In genomic region chr10:102157224-102157623, GRCh38 we compare ENCODE assay signal across 16 cellular contexts. TPM values are rescaled to one million over a fixed set of nuclear protein-coding genes. Genes with fewer than 3 reads are reported as not detected.
DNase-seq lines count a peak whose midpoint lies in the region; ATAC-seq and TF ChIP-seq lines count a peak whose summit lies in the region.
"Had no signal": no experiment of that assay in that cellular context is flagged by ENCODE, and none has a peak within 500 bp of the region (broad histone marks: within the 10 kb centered on the region; RNA-seq: fewer than 3 reads in every experiment).

No MANE protein-coding gene starts in this region.

- no TSS peak for BruUV-seq in MCF 10A (replicated peaks; lab: Mats Ljungman, UMichigan)

- intact Hi-C loops in MCF 10A (cut with micrococcal nuclease) (no loop called here), breast epithelium (cut with DNase I; ENCODE audit: low total_unique reads) (loop anchor here (10.0 kb wide), 1 partner anchor 248 kb away; no protein-coding TSS in a partner anchor), ascending aorta (cut with DNase I) (no loop called here)

- CTCF ChIA-PET in MCF 10A (lab: Yijun Ruan, JAX), result interaction anchor here (0.7 to 5.3 kb wide), 5 partner anchors 12 to 562 kb away, joined by 3 to 31 read pairs (median 4); no protein-coding TSS in a partner anchor

- TF ChIP-seq CTCF in MCF 10A (IDR thresholded peaks at IDR 0.05; ENCODE audit: unreplicated experiment) (no peak), breast epithelium (IDR thresholded peaks at IDR 0.05) (no peak), type B pancreatic cell (conservative IDR thresholded peaks at IDR 0.05) (no peak), ascending aorta (IDR thresholded peaks at IDR 0.05) (no peak)

- no peak overlapping the region for H3K4me3 Mint-ChIP-seq in MCF 10A (ENCODE audit: unreplicated experiment)
- H3K4me3 Mint-ChIP-seq in activated naive CD8-positive, alpha-beta T cell treated with anti-CD3 and anti-CD28 coated beads, Interleukin-2, amount 50 U/mL, for 24 hours, result peak overlapping the region; percentile 49
- H3K4me3 Mint-ChIP-seq in type B pancreatic cell, result no peak overlapping the region
- H3K4me3 Mint-ChIP-seq: WTC11 had no signal

- H3K36me3 Mint-ChIP-seq in MCF 10A (ENCODE audit: insufficient read depth, unreplicated experiment), result peaks cover 82% of the 10 kb centered on the region
- H3K36me3 Mint-ChIP-seq in activated naive CD8-positive, alpha-beta T cell treated with anti-CD3 and anti-CD28 coated beads, Interleukin-2, amount 50 U/mL, for 24 hours (ENCODE audit: low read depth), result peaks cover 92% of the 10 kb centered on the region
- peaks cover 26% of the 10 kb centered on the region for H3K36me3 Mint-ChIP-seq in type B pancreatic cell

- no peak overlapping the region for H3K27ac ChIP-seq in breast epithelium
- no peak overlapping the region for H3K27ac ChIP-seq in ascending aorta
- H3K27ac ChIP-seq: HL-60 had no signal

- no peak for ATAC-seq in activated naive CD8-positive, alpha-beta T cell treated with anti-CD3 and anti-CD28 coated beads, Interleukin-2, amount 50 U/mL, for 24 hours
- ATAC-seq: WTC11 had no signal

- in situ Hi-C loops in KBM-7 (cut with MboI; ENCODE audit: low pct_unique_long_range_greater_than_20kb, low sequenced_read_pairs), result no loop called here

- H3K4me1 Mint-ChIP-seq in MCF 10A (ENCODE audit: insufficient read depth, unreplicated experiment) (peaks cover 6% of the 10 kb centered on the region), type B pancreatic cell (ENCODE audit: unreplicated experiment) (peaks cover 12% of the 10 kb centered on the region)
- peaks cover 59% of the 10 kb centered on the region for H3K4me1 Mint-ChIP-seq in activated naive CD8-positive, alpha-beta T cell treated with anti-CD3 and anti-CD28 coated beads, Interleukin-2, amount 50 U/mL, for 24 hours

- H3K36me3 ChIP-seq in breast epithelium (peaks cover 19% of the 10 kb centered on the region), ascending aorta (peaks cover 56 to 65% of the 10 kb centered on the region in 2 donors)

- no peak for TF ChIP-seq POLR2A in breast epithelium (IDR thresholded peaks at IDR 0.05)

- H3K9me3 Mint-ChIP-seq in MCF 10A (ENCODE audit: unreplicated experiment), result no peaks in the 10 kb centered on the region
- no peaks in the 10 kb centered on the region for H3K9me3 Mint-ChIP-seq in activated naive CD8-positive, alpha-beta T cell treated with anti-CD3 and anti-CD28 coated beads, Interleukin-2, amount 50 U/mL, for 24 hours
- H3K9me3 Mint-ChIP-seq in type B pancreatic cell, result no peaks in the 10 kb centered on the region
- H3K9me3 Mint-ChIP-seq: WTC11 had no signal

- no peaks in the 10 kb centered on the region for H3K9me3 ChIP-seq in breast epithelium
- H3K9me3 ChIP-seq in ascending aorta, result no peaks in the 10 kb centered on the region

- POLR2A ChIA-PET in MCF 10A (lab: Yijun Ruan, JAX), result interaction anchor here (0.6 to 1.8 kb wide), 5 partner anchors 12 to 344 kb away, joined by 3 to 5 read pairs (median 4); no protein-coding TSS in a partner anchor

- DNase-seq in MCF 10A (ENCODE audit: unreplicated experiment) (no peak), breast epithelium (ENCODE audit: low spot score in 2 of 2) (no peak), NCI-H146 treated with DMSO at 0.1 percent for 48 hours (lab: John Stamatoyannopoulos, UW; ENCODE audit: unreplicated experiment) (peak; percentile 10), type B pancreatic cell (ENCODE audit: extremely low spot score, unreplicated experiment) (no peak), ascending aorta (ENCODE audit: low spot score in 2 of 2) (no peak), KBM-7 (no peak)
- no peak for DNase-seq in activated naive CD8-positive, alpha-beta T cell treated with anti-CD3 and anti-CD28 coated beads, Interleukin-2, amount 50 U/mL, for 24 hours
- no peak for DNase-seq in stimulated activated CD4-positive, alpha-beta T cell treated with anti-CD3 and anti-CD28 coated beads, Interleukin-2, amount 100 ng/mL, for 48 hours
- DNase-seq: amniotic stem cell; DMS79; foreskin melanocyte; KG1; NCI-H1436; stimulated activated naive CD4-positive, alpha-beta T cell treated with Interleukin-2 at 50 U/mL for 16 hours had no signal

- no peak overlapping the region for H3K4me3 ChIP-seq in breast epithelium
- no peak overlapping the region for H3K4me3 ChIP-seq in ascending aorta

- H3K27ac Mint-ChIP-seq in MCF 10A (ENCODE audit: low read depth, unreplicated experiment), result peak overlapping the region; percentile 20
- H3K27ac Mint-ChIP-seq in activated naive CD8-positive, alpha-beta T cell treated with anti-CD3 and anti-CD28 coated beads, Interleukin-2, amount 50 U/mL, for 24 hours, result peak overlapping the region; percentile 82
- H3K27ac Mint-ChIP-seq in type B pancreatic cell, result peak overlapping the region; percentile 17
- H3K27ac Mint-ChIP-seq: WTC11 had no signal

- H3K4me1 ChIP-seq in breast epithelium (no peaks in the 10 kb centered on the region), ascending aorta (peaks cover 8 to 11% of the 10 kb centered on the region in 2 donors)

- H3K27me3 Mint-ChIP-seq in MCF 10A (ENCODE audit: insufficient read depth, unreplicated experiment) (no peaks in the 10 kb centered on the region), type B pancreatic cell (no peaks in the 10 kb centered on the region)
- peaks cover under 1% of the 10 kb centered on the region for H3K27me3 Mint-ChIP-seq in activated naive CD8-positive, alpha-beta T cell treated with anti-CD3 and anti-CD28 coated beads, Interleukin-2, amount 50 U/mL, for 24 hours

- H3K27me3 ChIP-seq in breast epithelium, result no peaks in the 10 kb centered on the region
- H3K27me3 ChIP-seq in ascending aorta, result no peaks in the 10 kb centered on the region

RNA-seq across cellular contexts. Expression of gene NOLC1, which starts 5.0 kb away (rescaled TPM):
- 122 and 168 TPM in 2 replicates for total RNA-seq in MCF 10A (2022)
- 10 to 100 TPM; 40.5 to 82.8 (median 65.5) TPM for total RNA-seq in breast epithelium
- total RNA-seq in type B pancreatic cell (ENCODE audit: low replicate concordance), result 74.8 and 88.0 TPM in 2 replicates
- total RNA-seq in ascending aorta, result 33.3 TPM

RNA-seq across cellular contexts. Expression of gene PPRC1, which starts 24.4 kb away (rescaled TPM):
- total RNA-seq in MCF 10A (2022) (50.4 and 68.2 TPM in 2 replicates), breast epithelium (10 to 100 TPM in 2 of 3 donors, 1 to 10 TPM in 1; 9.1 to 21.0 (median 19.8) TPM), type B pancreatic cell (ENCODE audit: low replicate concordance) (48.6 and 51.6 TPM in 2 replicates), ascending aorta (30.7 TPM)

RNA-seq across cellular contexts. Expression of gene LDB1, which starts 37.1 kb away (rescaled TPM):
- total RNA-seq in MCF 10A (2022) (28.9 and 31.7 TPM in 2 replicates), breast epithelium (10 to 100 TPM; 29.6 to 53.6 (median 43.6) TPM), type B pancreatic cell (ENCODE audit: low replicate concordance) (80.8 and 115 TPM in 2 replicates), ascending aorta (29.8 TPM)

Comparison
In these comparisons a context has a peak if more than half of its experiments do, and no peak if none do; other contexts are left out.
1. H3K27ac Mint-ChIP-seq: peak in every context shown above with its lines; median percentile 82 in activated naive CD8-positive, alpha-beta T cell treated with anti-CD3 and anti-CD28 coated beads, Interleukin-2, amount 50 U/mL, for 24 hours; 20 in MCF 10A; 17 in type B pancreatic cell.